ENCODE assay signal across 26 cellular contexts in the genomic region with DNA sequence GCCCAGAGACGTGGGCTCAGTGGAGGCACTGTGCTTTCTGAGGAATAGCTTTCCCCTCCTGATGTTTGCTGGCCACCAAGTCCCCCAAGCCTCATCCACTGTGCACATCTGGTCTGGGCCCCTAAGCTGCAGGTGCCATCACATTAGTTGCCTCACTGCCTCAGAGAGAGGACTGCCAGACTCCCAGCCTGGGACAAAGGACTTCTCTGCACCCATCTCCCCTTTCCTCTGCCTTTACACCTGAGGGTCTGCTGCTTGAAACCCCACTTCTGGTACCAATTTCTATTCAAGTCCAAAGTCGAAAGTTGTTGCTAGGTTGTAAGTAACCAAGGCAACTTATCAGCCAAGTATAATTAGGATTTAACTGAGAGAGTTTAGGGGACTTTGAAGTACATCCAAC. TPM values are rescaled to one million over a fixed set of nuclear protein-coding genes. Genes with fewer than 3 reads are reported as not detected.
"Had no signal": no experiment of that assay in that cellular context is flagged by ENCODE, and none has a peak within 500 bp of the region (broad histone marks: within the 10 kb centered on the region; RNA-seq: fewer than 3 reads in every experiment).

No MANE protein-coding gene starts in this region.

- H3K27me3 ChIP-seq: ovary, right atrium auricular region, right lobe of liver, tibial nerve, upper lobe of left lung, vagina had no signal

- H3K4me3 Mint-ChIP-seq: nephron progenitor cell had no signal

- H3K9me3 ChIP-seq: ovary, right lobe of liver had no signal

- H3K27ac ChIP-seq: left ventricle myocardium inferior, ovary, right lobe of liver, upper lobe of left lung, vagina had no signal

- DNase-seq: islet precursor cell; left ventricle myocardium inferior; mesendoderm; naive B cell; natural killer cell; nephron progenitor cell; right lobe of liver; stimulated activated CD4-positive, alpha-beta T cell treated with anti-CD3 and anti-CD28 coated beads, Interleukin-1b, Interleukin-23, amount 100 ng/mL, for 48 hours; stimulated activated CD4-positive, alpha-beta T cell treated with anti-CD3 and anti-CD28 coated beads, Interleukin-2, amount 100 ng/mL, for 48 hours; stimulated activated CD4-positive, alpha-beta T cell treated with anti-CD3 and anti-CD28 coated beads, Interleukin-4, amount 100 ng/mL, for 4 hours; stimulated activated CD8-positive, alpha-beta memory T cell treated with anti-CD3 and anti-CD28 coated beads, Interleukin-4, amount 100 ng/mL, for 48 hours; stimulated activated naive CD4-positive, alpha-beta T cell treated with Interleukin-2 at 50 U/mL for 16 hours; stimulated activated naive CD8-positive, alpha-beta T cell treated with anti-CD3 and anti-CD28 coated beads, Interleukin-15, amount 100 ng/mL, for 72 hours had no signal

- H3K4me3 ChIP-seq: lung, ovary, smooth muscle cell had no signal

- H3K27me3 Mint-ChIP-seq: stimulated activated memory B cell treated with anti-CD40 and anti-IgM and Interleukin-4, amounts not matched to agents 10 μg/mL and 1 μg/mL and 100 μg/mL, for 72 hours; stimulated activated naive CD8-positive, alpha-beta T cell treated with anti-CD3 and anti-CD28 coated beads, Interleukin-15, amount 100 ng/mL, for 72 hours had no signal

- H3K36me3 ChIP-seq: left ventricle myocardium inferior, ovary, right atrium auricular region, right lobe of liver, tibial nerve, upper lobe of left lung, vagina had no signal

- H3K27ac Mint-ChIP-seq: mesothelial cell of epicardium; nephron progenitor cell; progenitor cell of endocrine pancreas; stimulated activated memory B cell treated with anti-CD40 and anti-IgM and Interleukin-4, amounts not matched to agents 10 μg/mL and 1 μg/mL and 100 μg/mL, for 72 hours had no signal

- H3K36me3 Mint-ChIP-seq: mesothelial cell of epicardium, naive B cell, natural killer cell had no signal

RNA-seq across cellular contexts. Expression of gene AIFM3, which starts 11.4 kb away (rescaled TPM):
- total RNA-seq: vagina had no signal

RNA-seq across cellular contexts. Expression of gene P2RX6, which starts 36.5 kb away (rescaled TPM):
- total RNA-seq: kidney epithelial cell had no signal

RNA-seq across cellular contexts. Expression of gene SLC7A4, which starts 53.9 kb away (rescaled TPM):
- total RNA-seq: mononuclear cell, natural killer cell, pulmonary artery endothelial cell had no signal
